In the genomic region with DNA sequence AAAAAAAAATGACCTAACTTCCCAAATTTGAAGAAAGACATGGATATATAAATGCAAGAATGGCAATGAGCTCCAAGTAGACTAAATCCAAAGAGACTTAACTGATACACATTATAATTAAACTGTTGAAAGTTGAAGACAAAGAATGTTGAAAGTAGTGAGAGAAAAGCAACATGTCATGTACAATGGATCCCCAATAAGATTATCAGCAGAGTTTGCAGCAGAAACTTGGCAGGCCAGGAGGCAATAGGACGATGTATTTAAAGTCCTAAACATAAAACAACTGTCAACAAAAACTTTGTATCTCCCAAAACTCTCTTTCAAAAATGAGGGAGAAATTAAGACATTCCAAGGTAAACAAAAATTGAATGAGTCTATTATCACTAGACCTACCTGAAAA, we compare ENCODE assay signal across 4 cellular contexts.
"Had no signal": no experiment of that assay in that cellular context is flagged by ENCODE, and none has a peak within 500 bp of the region (broad histone marks: within the 10 kb centered on the region; RNA-seq: fewer than 3 reads in every experiment).

No MANE protein-coding gene starts in this region.

- H3K36me3 ChIP-seq: HAP-1 had no signal

- H3K4me1 ChIP-seq: HAP-1 had no signal

- H3K9me3 ChIP-seq: HAP-1 had no signal

- H3K4me3 ChIP-seq: GM23248, GM23338, HAP-1 had no signal

- ATAC-seq: GM23338, HCT116 had no signal

- H3K27ac ChIP-seq: GM23248 had no signal
